In the genomic region with DNA sequence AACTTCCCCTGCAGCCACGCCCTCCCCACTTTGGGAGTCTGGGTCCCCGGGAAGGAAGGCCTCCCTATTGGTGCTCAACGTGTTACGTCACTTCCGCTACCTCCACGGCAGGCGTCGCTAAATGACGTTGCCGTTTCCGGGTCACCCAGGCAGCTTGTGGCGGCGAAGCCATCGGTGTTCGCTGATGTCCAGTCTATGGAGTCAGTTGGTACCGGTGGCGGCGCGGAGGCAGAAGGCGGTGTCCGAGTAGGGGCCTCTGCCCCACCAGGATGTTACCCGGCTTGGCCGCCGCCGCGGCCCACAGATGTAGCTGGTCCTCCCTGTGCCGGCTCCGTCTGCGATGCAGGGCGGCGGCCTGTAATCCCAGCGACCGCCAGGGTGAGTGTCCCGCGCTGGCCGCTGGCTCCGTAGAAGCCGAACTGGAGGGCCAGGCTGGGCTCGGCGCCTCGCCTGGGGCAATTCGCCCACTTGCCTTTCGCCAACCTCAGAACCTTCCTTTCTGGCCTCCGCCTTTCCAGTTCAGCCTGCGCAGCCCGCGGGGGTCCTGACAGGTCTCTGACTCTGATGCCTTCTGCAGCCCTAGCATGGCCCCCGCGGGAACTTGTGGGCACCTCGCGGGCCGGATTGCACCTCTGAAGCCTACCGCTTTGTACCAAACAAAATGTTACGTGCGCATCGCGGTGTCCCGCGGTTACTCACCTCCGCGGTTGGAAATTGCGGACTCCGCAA, we compare ENCODE assay signal across 1 cellular context.
TF ChIP-seq lines count a peak whose summit lies in the region.

Gene SLC30A9 (plus strand): TSS at position 148 of the 729 bp plus-strand sequence. CDS start 122 bp downstream, at position 270.

TF ChIP-seq in HepG2, 621 proteins besides CTCF, POLR2A, EP300 and RAD21 (continued from another document and continues in another):
- TF ChIP-seq UBTF (CRISPR knock-in tag; IDR thresholded peaks at IDR 0.05) (peak; percentile 94), ZNF687 (CRISPR knock-in tag; IDR thresholded peaks at IDR 0.05) (peak; percentile 87), ELF1 (CRISPR knock-in tag; IDR thresholded peaks at IDR 0.05) (peak; percentile 94), SRSF4 (IDR thresholded peaks at IDR 0.05; ENCODE audit: low read depth, low read length, poor library complexity, severe bottlenecking) (no peak), TBX2 (CRISPR knock-in tag; IDR thresholded peaks at IDR 0.05; ENCODE audit: borderline replicate concordance) (peak; percentile 71; the same call in 1 of the 2 replicates), HHEX (CRISPR knock-in tag; IDR thresholded peaks at IDR 0.05) (no peak), MTA3 (CRISPR knock-in tag; IDR thresholded peaks at IDR 0.05) (no peak), NAIF1 (CRISPR knock-in tag; IDR thresholded peaks at IDR 0.05; ENCODE audit: borderline replicate concordance) (peak; percentile 88), KDM5A (IDR thresholded peaks at IDR 0.05; ENCODE audit: borderline replicate concordance, low read length) (peak; percentile 42; the same call in 1 of the 2 replicates), CBX5 (CRISPR knock-in tag; IDR thresholded peaks at IDR 0.05; ENCODE audit: borderline replicate concordance) (peak; percentile 66; the same call in 1 of the 2 replicates), TOPORS (CRISPR knock-in tag; IDR thresholded peaks at IDR 0.05) (no peak), ZNF788 (CRISPR knock-in tag; IDR thresholded peaks at IDR 0.05; ENCODE audit: borderline replicate concordance) (peak; percentile 39; the same call in 1 of the 2 replicates), ZNF772 (CRISPR knock-in tag; IDR thresholded peaks at IDR 0.05) (peak; percentile 41; the same call in 1 of the 2 replicates), PITX1 (CRISPR knock-in tag; IDR thresholded peaks at IDR 0.05) (peak; percentile 80), ZIK1 (CRISPR knock-in tag; IDR thresholded peaks at IDR 0.05; ENCODE audit: borderline replicate concordance, low read depth) (0 out of 2 replicates have a peak, but pooled peaks have one; percentile 72), ZEB1 (IDR thresholded peaks at IDR 0.05; ENCODE audit: insufficient replicate concordance, low read depth) (no peak), FOSL2 (CRISPR knock-in tag; IDR thresholded peaks at IDR 0.05) (peak; percentile 17; the same call in 1 of the 2 replicates), ISL2 (CRISPR knock-in tag; IDR thresholded peaks at IDR 0.05) (peak; percentile 53; the same call in 1 of the 2 replicates), RBAK (CRISPR knock-in tag; IDR thresholded peaks at IDR 0.05) (peak; percentile 43; the same call in 1 of the 2 replicates), ZNF350 (CRISPR knock-in tag; IDR thresholded peaks at IDR 0.05; ENCODE audit: borderline replicate concordance, low read depth) (peak; percentile 84; the same call in 1 of the 2 replicates), THAP7 (CRISPR knock-in tag; IDR thresholded peaks at IDR 0.05) (peak; percentile 46; the same call in 1 of the 2 replicates), ETV5 (CRISPR knock-in tag; IDR thresholded peaks at IDR 0.05; ENCODE audit: borderline replicate concordance) (peak; percentile 70), ZNF775 (CRISPR knock-in tag; IDR thresholded peaks at IDR 0.05; ENCODE audit: borderline replicate concordance) (no peak), ZNF598 (CRISPR knock-in tag; IDR thresholded peaks at IDR 0.05; ENCODE audit: borderline replicate concordance) (peak; percentile 86; the same call in 1 of the 2 replicates), ZNF501 (CRISPR knock-in tag; IDR thresholded peaks at IDR 0.05) (peak; percentile 95), SAP130 (CRISPR knock-in tag; IDR thresholded peaks at IDR 0.05; ENCODE audit: low read depth) (peak; percentile 93), KLF16 (CRISPR knock-in tag; IDR thresholded peaks at IDR 0.05) (peak in 1 of 2 experiments; percentile 85; a peak in 2 of 4 replicates), ZNF512B (CRISPR knock-in tag; IDR thresholded peaks at IDR 0.05; ENCODE audit: borderline replicate concordance) (0 out of 2 replicates have a peak, but pooled peaks have one; percentile 64), KMT2A (CRISPR knock-in tag; IDR thresholded peaks at IDR 0.05) (peak; percentile 98)
- TF ChIP-seq, protein P1, sequence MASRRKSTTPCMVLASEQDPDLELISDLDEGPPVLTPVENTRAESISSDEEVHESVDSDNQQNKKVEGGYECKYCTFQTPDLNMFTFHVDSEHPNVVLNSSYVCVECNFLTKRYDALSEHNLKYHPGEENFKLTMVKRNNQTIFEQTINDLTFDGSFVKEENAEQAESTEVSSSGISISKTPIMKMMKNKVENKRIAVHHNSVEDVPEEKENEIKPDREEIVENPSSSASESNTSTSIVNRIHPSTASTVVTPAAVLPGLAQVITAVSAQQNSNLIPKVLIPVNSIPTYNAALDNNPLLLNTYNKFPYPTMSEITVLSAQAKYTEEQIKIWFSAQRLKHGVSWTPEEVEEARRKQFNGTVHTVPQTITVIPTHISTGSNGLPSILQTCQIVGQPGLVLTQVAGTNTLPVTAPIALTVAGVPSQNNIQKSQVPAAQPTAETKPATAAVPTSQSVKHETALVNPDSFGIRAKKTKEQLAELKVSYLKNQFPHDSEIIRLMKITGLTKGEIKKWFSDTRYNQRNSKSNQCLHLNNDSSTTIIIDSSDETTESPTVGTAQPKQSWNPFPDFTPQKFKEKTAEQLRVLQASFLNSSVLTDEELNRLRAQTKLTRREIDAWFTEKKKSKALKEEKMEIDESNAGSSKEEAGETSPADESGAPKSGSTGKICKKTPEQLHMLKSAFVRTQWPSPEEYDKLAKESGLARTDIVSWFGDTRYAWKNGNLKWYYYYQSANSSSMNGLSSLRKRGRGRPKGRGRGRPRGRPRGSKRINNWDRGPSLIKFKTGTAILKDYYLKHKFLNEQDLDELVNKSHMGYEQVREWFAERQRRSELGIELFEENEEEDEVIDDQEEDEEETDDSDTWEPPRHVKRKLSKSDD (CRISPR knock-in tag; IDR thresholded peaks at IDR 0.05; ENCODE audit: low read depth), result peak; percentile 97
- TF ChIP-seq, protein P2, sequence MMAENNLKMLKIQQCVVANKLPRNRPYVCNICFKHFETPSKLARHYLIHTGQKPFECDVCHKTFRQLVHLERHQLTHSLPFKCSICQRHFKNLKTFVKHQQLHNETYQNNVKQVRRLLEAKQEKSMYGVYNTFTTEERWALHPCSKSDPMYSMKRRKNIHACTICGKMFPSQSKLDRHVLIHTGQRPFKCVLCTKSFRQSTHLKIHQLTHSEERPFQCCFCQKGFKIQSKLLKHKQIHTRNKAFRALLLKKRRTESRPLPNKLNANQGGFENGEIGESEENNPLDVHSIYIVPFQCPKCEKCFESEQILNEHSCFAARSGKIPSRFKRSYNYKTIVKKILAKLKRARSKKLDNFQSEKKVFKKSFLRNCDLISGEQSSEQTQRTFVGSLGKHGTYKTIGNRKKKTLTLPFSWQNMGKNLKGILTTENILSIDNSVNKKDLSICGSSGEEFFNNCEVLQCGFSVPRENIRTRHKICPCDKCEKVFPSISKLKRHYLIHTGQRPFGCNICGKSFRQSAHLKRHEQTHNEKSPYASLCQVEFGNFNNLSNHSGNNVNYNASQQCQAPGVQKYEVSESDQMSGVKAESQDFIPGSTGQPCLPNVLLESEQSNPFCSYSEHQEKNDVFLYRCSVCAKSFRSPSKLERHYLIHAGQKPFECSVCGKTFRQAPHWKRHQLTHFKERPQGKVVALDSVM (CRISPR knock-in tag; IDR thresholded peaks at IDR 0.05), result peak; percentile 73
- TF ChIP-seq, protein P3, sequence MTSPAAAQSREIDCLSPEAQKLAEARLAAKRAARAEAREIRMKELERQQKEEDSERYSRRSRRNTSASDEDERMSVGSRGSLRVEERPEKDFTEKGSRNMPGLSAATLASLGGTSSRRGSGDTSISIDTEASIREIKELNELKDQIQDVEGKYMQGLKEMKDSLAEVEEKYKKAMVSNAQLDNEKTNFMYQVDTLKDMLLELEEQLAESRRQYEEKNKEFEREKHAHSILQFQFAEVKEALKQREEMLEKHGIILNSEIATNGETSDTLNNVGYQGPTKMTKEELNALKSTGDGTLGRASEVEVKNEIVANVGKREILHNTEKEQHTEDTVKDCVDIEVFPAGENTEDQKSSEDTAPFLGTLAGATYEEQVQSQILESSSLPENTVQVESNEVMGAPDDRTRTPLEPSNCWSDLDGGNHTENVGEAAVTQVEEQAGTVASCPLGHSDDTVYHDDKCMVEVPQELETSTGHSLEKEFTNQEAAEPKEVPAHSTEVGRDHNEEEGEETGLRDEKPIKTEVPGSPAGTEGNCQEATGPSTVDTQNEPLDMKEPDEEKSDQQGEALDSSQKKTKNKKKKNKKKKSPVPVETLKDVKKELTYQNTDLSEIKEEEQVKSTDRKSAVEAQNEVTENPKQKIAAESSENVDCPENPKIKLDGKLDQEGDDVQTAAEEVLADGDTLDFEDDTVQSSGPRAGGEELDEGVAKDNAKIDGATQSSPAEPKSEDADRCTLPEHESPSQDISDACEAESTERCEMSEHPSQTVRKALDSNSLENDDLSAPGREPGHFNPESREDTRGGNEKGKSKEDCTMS (CRISPR knock-in tag; conservative IDR thresholded peaks at IDR 0.05), result no peak
